In genomic region chr16:29746518-29746917, GRCh38 we compare ENCODE assay signal across 15 cellular contexts. TPM values are rescaled to one million over a fixed set of nuclear protein-coding genes. Genes with fewer than 3 reads are reported as not detected.
DNase-seq lines count a peak whose midpoint lies in the region; ATAC-seq, FAIRE-seq and TF ChIP-seq lines count a peak whose summit lies in the region.
"Not testable (repeated sequence)": the region's sequence is repeated elsewhere in the genome, so short reads cannot be mapped to it uniquely, and the experiment has no call there.
"Had no signal": no experiment of that assay in that cellular context is flagged by ENCODE, and none has a peak within 500 bp of the region (broad histone marks: within the 10 kb centered on the region; RNA-seq: fewer than 3 reads in every experiment).

No MANE protein-coding gene starts in this region.

- H3K4me2 ChIP-seq in GM12878 (ENCODE audit: control insufficient read depth, insufficient read depth), result peak overlapping the region; percentile 93

- not testable (repeated sequence) for ATAC-seq in CD8-positive, alpha-beta T cell; activated B cell treated with CpG ODN at 0.5 μM for 24 hours (ENCODE audit: low read depth); GM12878; stimulated activated memory B cell treated with anti-CD40 and anti-IgM and Interleukin-4, amounts not matched to agents 10 μg/mL and 1 μg/mL and 100 μg/mL, for 72 hours

- H3K4me1 Mint-ChIP-seq in CD8-positive, alpha-beta T cell (ENCODE audit: low read depth), result peaks cover 66% of the 10 kb centered on the region
- peaks cover 21 to 47% (median 22%) of the 10 kb centered on the region in 3 donors for H3K4me1 Mint-ChIP-seq in IgD-negative memory B cell
- H3K4me1 Mint-ChIP-seq in activated B cell treated with CpG ODN at 0.5 μM for 24 hours, result peaks cover 61% of the 10 kb centered on the region
- peaks cover 42% of the 10 kb centered on the region for H3K4me1 Mint-ChIP-seq in activated T-helper 1 cell treated with anti-CD3 and anti-CD28 coated beads, Interleukin-12 subunit alpha, Interleukin-12 subunit beta, Interleukin-2, Interleukin-4 antibody, amounts not matched to agents 30 ng/mL and 10 ng/mL and 1 ng/mL, durations not matched to agents 14 hours and 24 hours and 36 hours (ENCODE audit: low read depth)
- H3K4me1 Mint-ChIP-seq in stimulated activated memory B cell treated with anti-CD40 and anti-IgM and Interleukin-4, amounts not matched to agents 10 μg/mL and 1 μg/mL and 100 μg/mL, for 72 hours, result peaks cover 43% of the 10 kb centered on the region

- H3K36me3 ChIP-seq in CD8-positive, alpha-beta T cell (ENCODE audit: insufficient read depth, low read length), result peaks cover 15% of the 10 kb centered on the region
- not testable (repeated sequence) for H3K36me3 ChIP-seq in GM12878 (ENCODE audit: control insufficient read depth in 2 of 2, insufficient read depth in 2 of 2, low read length in 1 of 2)

- not testable (repeated sequence) for H3K9me3 Mint-ChIP-seq in CD8-positive, alpha-beta T cell; IgD-negative memory B cell; activated B cell treated with CpG ODN at 0.5 μM for 24 hours; activated T-helper 1 cell treated with anti-CD3 and anti-CD28 coated beads, Interleukin-12 subunit alpha, Interleukin-12 subunit beta, Interleukin-2, Interleukin-4 antibody, amounts not matched to agents 30 ng/mL and 10 ng/mL and 1 ng/mL, durations not matched to agents 14 hours and 24 hours and 36 hours; stimulated activated memory B cell treated with anti-CD40 and anti-IgM and Interleukin-4, amounts not matched to agents 10 μg/mL and 1 μg/mL and 100 μg/mL, for 72 hours

- H2AFZ ChIP-seq in GM12878 (ENCODE audit: control insufficient read depth, low read depth, low read length), result not testable (repeated sequence)

- WGBS in GM12878 (ENCODE audit: insufficient coverage, insufficient replicate concordance, low lambda C conversion rate, missing lambda C conversion rate), result 41% methylated on average over 4 of the region's 4 CpGs

- H3K27me3 ChIP-seq in CD8-positive, alpha-beta T cell (ENCODE audit: insufficient read depth, low read length); GM12878 (replicated peaks in 1 of 2; ENCODE audit: control insufficient read depth in 2 of 2, insufficient read depth in 2 of 2, low read length in 1 of 2); mononuclear cell (ENCODE audit: insufficient read depth, low read length): not testable (repeated sequence)

- peaks cover 58% of the 10 kb centered on the region for H3K36me3 Mint-ChIP-seq in CD8-positive, alpha-beta T cell
- not testable (repeated sequence) for H3K36me3 Mint-ChIP-seq in IgD-negative memory B cell
- H3K36me3 Mint-ChIP-seq in activated B cell treated with CpG ODN at 0.5 μM for 24 hours (ENCODE audit: low read depth), result peaks cover 37% of the 10 kb centered on the region
- peaks cover 16% of the 10 kb centered on the region for H3K36me3 Mint-ChIP-seq in activated T-helper 1 cell treated with anti-CD3 and anti-CD28 coated beads, Interleukin-12 subunit alpha, Interleukin-12 subunit beta, Interleukin-2, Interleukin-4 antibody, amounts not matched to agents 30 ng/mL and 10 ng/mL and 1 ng/mL, durations not matched to agents 14 hours and 24 hours and 36 hours (ENCODE audit: low read depth)
- H3K36me3 Mint-ChIP-seq in stimulated activated memory B cell treated with anti-CD40 and anti-IgM and Interleukin-4, amounts not matched to agents 10 μg/mL and 1 μg/mL and 100 μg/mL, for 72 hours, result peaks cover 22% of the 10 kb centered on the region

- peak overlapping the region; percentile 93 for H3K4me3 ChIP-seq in CD8-positive, alpha-beta T cell (ENCODE audit: low read depth, low read length)
- H3K4me3 ChIP-seq in GM12878 (peak overlapping the region; percentile 62), mononuclear cell (ENCODE audit: low read length) (peak overlapping the region; percentile 90)

- H3K27me3 Mint-ChIP-seq in CD8-positive, alpha-beta T cell (ENCODE audit: low read depth); IgD-negative memory B cell; activated B cell treated with CpG ODN at 0.5 μM for 24 hours; activated T-helper 1 cell treated with anti-CD3 and anti-CD28 coated beads, Interleukin-12 subunit alpha, Interleukin-12 subunit beta, Interleukin-2, Interleukin-4 antibody, amounts not matched to agents 30 ng/mL and 10 ng/mL and 1 ng/mL, durations not matched to agents 14 hours and 24 hours and 36 hours (ENCODE audit: insufficient read depth); stimulated activated memory B cell treated with anti-CD40 and anti-IgM and Interleukin-4, amounts not matched to agents 10 μg/mL and 1 μg/mL and 100 μg/mL, for 72 hours: not testable (repeated sequence)

- intact Hi-C loops in CD8-positive, alpha-beta T cell (cut with DNase I, micrococcal nuclease), result loop anchor here (1.0 kb wide), 4 partner anchors 8 to 59 kb away; partner anchors contain the start of gene KIF22 (in 1 of the 2)
- intact Hi-C loops in activated B cell treated with CpG ODN at 0.5 μM for 24 hours (cut with micrococcal nuclease) (loop anchor here (1.0 to 5.0 kb wide), 2 partner anchors 44 to 216 kb away; partner anchors contain the start of genes KIF22 and TMEM219), GM12878 (cut with micrococcal nuclease; ENCODE audit: unreplicated experiment) (loop anchor here (5.0 kb wide), 1 partner anchor 36 kb away; no protein-coding TSS in a partner anchor)
- intact Hi-C loops in activated T-helper 1 cell treated with anti-CD3 and anti-CD28 coated beads, Interleukin-12 subunit alpha, Interleukin-12 subunit beta, Interleukin-2, Interleukin-4 antibody, amounts not matched to agents 30 ng/mL and 10 ng/mL and 1 ng/mL, durations not matched to agents 14 hours and 24 hours and 36 hours (cut with micrococcal nuclease), result loop anchor here (1.0 to 5.0 kb wide), 5 partner anchors 8 to 81 kb away; partner anchors contain the start of genes KIF22 and MAZ

- POLR2A ChIA-PET in CD8-positive, alpha-beta T cell (lab: Charles Lee), result interaction anchor here (0.6 to 4.4 kb wide), 9 partner anchors 8 to 70 kb away, joined by 3 to 31 read pairs (median 6); partner anchors contain the start of genes KIF22 and PAGR1
- POLR2A ChIA-PET in activated B cell treated with CpG ODN at 0.5 μM for 24 hours (lab: Charles Lee), result interaction anchor here (0.6 to 1.4 kb wide), 12 partner anchors 8 to 1158 kb away, joined by 3 to 12 read pairs (median 4); partner anchors contain the start of genes KIF22 and ZG16
- POLR2A ChIA-PET in GM12878 (lab: Charles Lee), result interaction anchor here (0.6 to 3.4 kb wide), 6 partner anchors 8 to 153 kb away, joined by 3 to 20 read pairs (median 6); partner anchors contain the start of gene MVP

- DNase-seq in CD8-positive, alpha-beta T cell; activated B cell treated with CpG ODN at 0.5 μM for 24 hours; activated T-helper 1 cell treated with anti-CD3 and anti-CD28 coated beads, Interleukin-12 subunit alpha, Interleukin-12 subunit beta, Interleukin-2, Interleukin-4 antibody, amounts not matched to agents 30 ng/mL and 10 ng/mL and 1 ng/mL, durations not matched to agents 14 hours and 24 hours and 36 hours (ENCODE audit: low spot score); GM12878 (ENCODE audit: low read depth, low spot score): not testable (repeated sequence)

- not testable (repeated sequence) for TF ChIP-seq POLR2A in GM12878 (IDR thresholded peaks at IDR 0.05; ENCODE audit: low read depth, low read length)

- CTCF ChIA-PET in CD8-positive, alpha-beta T cell (lab: Charles Lee), result interaction anchor here (0.8 to 3.9 kb wide), 8 partner anchors 23 to 102 kb away, joined by 3 to 19 read pairs (median 4); partner anchors contain the start of gene KIF22
- CTCF ChIA-PET in activated B cell treated with CpG ODN at 0.5 μM for 24 hours (lab: Charles Lee), result not testable (repeated sequence)
- CTCF ChIA-PET in GM12878 (lab: Yijun Ruan, JAX), result interaction anchor here (0.8 to 1.3 kb wide), 3 partner anchors 17 to 69 kb away, joined by 3 to 4 read pairs (median 4); partner anchors contain the start of genes KIF22 and PAGR1

- BruUV-seq in GM12878 (replicated peaks; lab: Mats Ljungman, UMichigan), result TSS peak; percentile 84

- RAD21 ChIA-PET in GM12878 (lab: Charles Lee; ENCODE audit: unreplicated experiment), result interaction anchor here (0.9 to 1.5 kb wide), 3 partner anchors 17 to 84 kb away, joined by 3 to 4 read pairs (median 3); no protein-coding TSS in a partner anchor

- H3K79me2 ChIP-seq in GM12878 (ENCODE audit: control insufficient read depth, insufficient read depth, low read length), result not testable (repeated sequence)

- H3K27ac ChIP-seq in CD8-positive, alpha-beta T cell (ENCODE audit: low read depth, low read length), result peak overlapping the region; percentile 98
- H3K27ac ChIP-seq in GM12878 (ENCODE audit: control insufficient read depth, insufficient read depth), result peak overlapping the region; percentile 90

- H3K9ac ChIP-seq in GM12878 (ENCODE audit: control insufficient read depth, insufficient read depth, low read length), result peak overlapping the region; percentile 83

- not testable (repeated sequence) for H3K9me3 ChIP-seq in CD8-positive, alpha-beta T cell (ENCODE audit: low read length); GM12878 (replicated peaks; ENCODE audit: control insufficient read depth, insufficient read depth, low read length); mononuclear cell (ENCODE audit: low read depth, low read length)

- not testable (repeated sequence) for FAIRE-seq in GM12878 (lab: Jason Lieb, UNC)

- SMC1A ChIA-PET in GM12878 (lab: Charles Lee; ENCODE audit: uncharacterized antibody, unreplicated experiment), result interaction anchor here (0.8 to 0.9 kb wide), 3 partner anchors 8 to 44 kb away, joined by 3 to 5 read pairs (median 4); partner anchors contain the start of gene KIF22

- peaks cover 56% of the 10 kb centered on the region for H3K4me1 ChIP-seq in CD8-positive, alpha-beta T cell (ENCODE audit: insufficient read depth, low read length)
- H3K4me1 ChIP-seq in GM12878 (ENCODE audit: control insufficient read depth, insufficient read depth, low read length) (peaks cover 39% of the 10 kb centered on the region), mononuclear cell (ENCODE audit: insufficient read depth, low read length) (peaks cover 77% of the 10 kb centered on the region)

- H4K20me1 ChIP-seq in GM12878 (ENCODE audit: control insufficient read depth, insufficient read depth), result not testable (repeated sequence)

- TF ChIP-seq RAD21 in GM12878 (IDR thresholded peaks at IDR 0.05; ENCODE audit: insufficient read depth, low read depth, low read length), result not testable (repeated sequence)

- TF ChIP-seq CTCF in CD8-positive, alpha-beta T cell (IDR thresholded peaks at IDR 0.05); activated B cell treated with CpG ODN at 0.5 μM for 24 hours (IDR thresholded peaks at IDR 0.05); GM12878 (IDR thresholded peaks at IDR 0.05 in 2 of 3, conservative IDR thresholded peaks at IDR 0.05 in 1 of 3; ENCODE audit: control insufficient read depth in 2 of 3, extremely low read depth in 1 of 3, insufficient read depth in 1 of 3, low read depth in 3 of 3, low read length in 3 of 3): not testable (repeated sequence)

- peak overlapping the region; percentile 96 for H3K27ac Mint-ChIP-seq in CD8-positive, alpha-beta T cell
- H3K27ac Mint-ChIP-seq in IgD-negative memory B cell, result peak overlapping the region; percentile 96 to 100 (median 100)
- H3K27ac Mint-ChIP-seq in activated B cell treated with CpG ODN at 0.5 μM for 24 hours, result peak overlapping the region; percentile 96
- H3K27ac Mint-ChIP-seq in activated T-helper 1 cell treated with anti-CD3 and anti-CD28 coated beads, Interleukin-12 subunit alpha, Interleukin-12 subunit beta, Interleukin-2, Interleukin-4 antibody, amounts not matched to agents 30 ng/mL and 10 ng/mL and 1 ng/mL, durations not matched to agents 14 hours and 24 hours and 36 hours, result peak overlapping the region; percentile 97
- peak overlapping the region; percentile 89 for H3K27ac Mint-ChIP-seq in stimulated activated memory B cell treated with anti-CD40 and anti-IgM and Interleukin-4, amounts not matched to agents 10 μg/mL and 1 μg/mL and 100 μg/mL, for 72 hours

- peak overlapping the region; percentile 94 for H3K4me3 Mint-ChIP-seq in CD8-positive, alpha-beta T cell
- H3K4me3 Mint-ChIP-seq in IgD-negative memory B cell, result peak overlapping the region; percentile 92 to 99 (median 98)
- H3K4me3 Mint-ChIP-seq in activated B cell treated with CpG ODN at 0.5 μM for 24 hours, result peak overlapping the region; percentile 94
- H3K4me3 Mint-ChIP-seq in activated T-helper 1 cell treated with anti-CD3 and anti-CD28 coated beads, Interleukin-12 subunit alpha, Interleukin-12 subunit beta, Interleukin-2, Interleukin-4 antibody, amounts not matched to agents 30 ng/mL and 10 ng/mL and 1 ng/mL, durations not matched to agents 14 hours and 24 hours and 36 hours, result peak overlapping the region; percentile 97
- H3K4me3 Mint-ChIP-seq in stimulated activated memory B cell treated with anti-CD40 and anti-IgM and Interleukin-4, amounts not matched to agents 10 μg/mL and 1 μg/mL and 100 μg/mL, for 72 hours, result peak overlapping the region; percentile 95

- TF ChIP-seq EP300 in GM12878 (IDR thresholded peaks at IDR 0.05; ENCODE audit: borderline replicate concordance in 1 of 2, control insufficient read depth in 1 of 2, low read depth in 2 of 2, low read length in 2 of 2), result not testable (repeated sequence)

- in situ Hi-C loops in GM12878 (cut with MboI), result not testable (repeated sequence)

RNA-seq across cellular contexts. Expression of gene C16orf54, which starts 0.7 kb away (rescaled TPM):
- 100 to 1,000 TPM; 129 to 132 TPM for total RNA-seq in CD8-positive, alpha-beta T cell
- polyA plus RNA-seq in IgD-negative memory B cell, result 50.6 TPM
- 20.4 and 22.5 TPM in 2 replicates for total RNA-seq in activated B cell treated with CpG ODN at 0.5 μM for 24 hours
- 21.3 and 24.6 TPM in 2 replicates for total RNA-seq in activated T-helper 1 cell treated with anti-CD3 and anti-CD28 coated beads, Interleukin-12 subunit alpha, Interleukin-12 subunit beta, Interleukin-2, Interleukin-4 antibody, amounts not matched to agents 30 ng/mL and 10 ng/mL and 1 ng/mL, durations not matched to agents 14 hours and 24 hours and 36 hours
- total RNA-seq in GM12878 (2013; cell fraction: nucleolus; rRNA removed), result 9.4 and 10.1 TPM in 2 replicates
- total RNA-seq in GM12878 (2014; rRNA removed), result 12.4 and 13.3 TPM in 2 replicates
- 5.8 and 5.9 TPM in 2 replicates for total RNA-seq in GM12878 (2014; rRNA removed; fragmentation: Illumina TruSeq; extraction: Trizol)
- total RNA-seq in GM12878 (2021), result 10.9 and 11.0 TPM in 2 replicates
- 3.6 TPM for polyA plus RNA-seq in GM12878 (2011; ENCODE audit: low read depth)
- 2.9 and 4.4 TPM in 2 replicates for polyA plus RNA-seq in GM12878 (2011; rRNA removed)
- 4.9 and 6.7 TPM in 2 replicates for polyA plus RNA-seq in GM12878 (2011; cell fraction: cytosol; rRNA removed)
- 4.4 and 5.3 TPM in 2 replicates for polyA plus RNA-seq in GM12878 (2011; cell fraction: nucleus; rRNA removed)
- polyA plus RNA-seq in GM12878 (2012), result 5.1 and 6.0 TPM in 2 replicates
- polyA plus RNA-seq in GM12878 (2014; fragmentation: Illumina TruSeq; extraction: Trizol), result 4.1 and 5.2 TPM in 2 replicates
- polyA plus RNA-seq in GM12878 (2014; fragmentation: Nextera tagmentation; extraction: Ambion mirVana), result 1 to 10 TPM; 2.1 to 2.4 TPM
- 6.3 and 7.0 TPM in 2 replicates for polyA plus RNA-seq in GM12878 (2014; rRNA removed)
- polyA plus RNA-seq in GM12878 (2016; fragmentation: Nextera tagmentation; extraction: Ambion mirVana), result 1 to 10 TPM; 4.6 to 5.6 TPM
- polyA minus RNA-seq in GM12878 (2011; rRNA and poly(A)+ RNA removed), result 10.3 and 14.3 TPM in 2 replicates
- polyA minus RNA-seq in GM12878 (2011; cell fraction: cytosol; rRNA and poly(A)+ RNA removed), result 6.4 and 7.6 TPM in 2 replicates
- 4.4 and 6.3 TPM in 2 replicates for polyA minus RNA-seq in GM12878 (2011; cell fraction: nucleus; rRNA and poly(A)+ RNA removed)
- total RNA-seq in mononuclear cell, result 87.9 TPM
- total RNA-seq: endodermal cell, GM23248 had no signal
- polyA plus RNA-seq: BJ, GM23248 had no signal

RNA-seq across cellular contexts. Expression of gene ZG16, which starts 31.5 kb away (rescaled TPM):
- total RNA-seq in CD8-positive, alpha-beta T cell, result not detected
- polyA plus RNA-seq in IgD-negative memory B cell (not detected), GM12878 (2011; rRNA removed) (not detected in 2 replicates), GM12878 (2014; fragmentation: Illumina TruSeq; extraction: Trizol) (not detected in 2 replicates), GM12878 (2014; fragmentation: Nextera tagmentation; extraction: Ambion mirVana) (not detected), GM12878 (2014; rRNA removed) (not detected in 2 replicates), GM12878 (2016; fragmentation: Nextera tagmentation; extraction: Ambion mirVana) (not detected)
- total RNA-seq in activated B cell treated with CpG ODN at 0.5 μM for 24 hours (not detected in 2 replicates), GM12878 (2014; rRNA removed) (not detected in 2 replicates), GM12878 (2014; rRNA removed; fragmentation: Illumina TruSeq; extraction: Trizol) (not detected in 2 replicates), GM12878 (2021) (not detected in 2 replicates), mononuclear cell (not detected)
- not detected in 2 replicates for total RNA-seq in activated T-helper 1 cell treated with anti-CD3 and anti-CD28 coated beads, Interleukin-12 subunit alpha, Interleukin-12 subunit beta, Interleukin-2, Interleukin-4 antibody, amounts not matched to agents 30 ng/mL and 10 ng/mL and 1 ng/mL, durations not matched to agents 14 hours and 24 hours and 36 hours
- not detected in 2 replicates for total RNA-seq in GM12878 (2013; cell fraction: nucleolus; rRNA removed)
- not detected for polyA plus RNA-seq in GM12878 (2011; ENCODE audit: low read depth)
- polyA plus RNA-seq in GM12878 (2011; cell fraction: cytosol; rRNA removed), result not detected in 2 replicates
- polyA plus RNA-seq in GM12878 (2011; cell fraction: nucleus; rRNA removed), result not detected in 2 replicates
- not detected in 2 replicates for polyA plus RNA-seq in GM12878 (2012)
- polyA minus RNA-seq in GM12878 (2011; rRNA and poly(A)+ RNA removed), result not detected in 2 replicates
- polyA minus RNA-seq in GM12878 (2011; cell fraction: cytosol; rRNA and poly(A)+ RNA removed), result not detected in 2 replicates
- polyA minus RNA-seq in GM12878 (2011; cell fraction: nucleus; rRNA and poly(A)+ RNA removed), result not detected in 2 replicates
- total RNA-seq: endodermal cell, esophagus mucosa, GM23248, HT1080, kidney, right cardiac atrium, thyroid gland had no signal
- polyA plus RNA-seq: BJ, GM23248, right cardiac atrium had no signal

RNA-seq across cellular contexts. Expression of gene KIF22, which starts 44.0 kb away (rescaled TPM):
- total RNA-seq in CD8-positive, alpha-beta T cell, result 100 to 1,000 TPM in 1 of 2 experiments, 10 to 100 TPM in 1; 93.5 to 105 TPM
- polyA plus RNA-seq in IgD-negative memory B cell (34.7 TPM), GM12878 (2011; rRNA removed) (122 and 158 TPM in 2 replicates), GM12878 (2014; fragmentation: Illumina TruSeq; extraction: Trizol) (115 and 116 TPM in 2 replicates), GM12878 (2014; fragmentation: Nextera tagmentation; extraction: Ambion mirVana) (10 to 100 TPM in 1 of 2 experiments, 1 to 10 TPM in 1; 7.6 to 16.9 TPM), GM12878 (2014; rRNA removed) (142 and 143 TPM in 2 replicates), GM12878 (2016; fragmentation: Nextera tagmentation; extraction: Ambion mirVana) (100 to 1,000 TPM; 156 TPM)
- total RNA-seq in activated B cell treated with CpG ODN at 0.5 μM for 24 hours (33.1 and 40.1 TPM in 2 replicates), GM12878 (2014; rRNA removed) (137 and 143 TPM in 2 replicates), GM12878 (2014; rRNA removed; fragmentation: Illumina TruSeq; extraction: Trizol) (92.6 and 94.3 TPM in 2 replicates), GM12878 (2021) (127 TPM in 2 replicates), mononuclear cell (78.5 TPM)
- total RNA-seq in activated T-helper 1 cell treated with anti-CD3 and anti-CD28 coated beads, Interleukin-12 subunit alpha, Interleukin-12 subunit beta, Interleukin-2, Interleukin-4 antibody, amounts not matched to agents 30 ng/mL and 10 ng/mL and 1 ng/mL, durations not matched to agents 14 hours and 24 hours and 36 hours, result 134 and 140 TPM in 2 replicates
- 88.5 and 96.1 TPM in 2 replicates for total RNA-seq in GM12878 (2013; cell fraction: nucleolus; rRNA removed)
- polyA plus RNA-seq in GM12878 (2011; ENCODE audit: low read depth), result 35.8 TPM
- 173 and 186 TPM in 2 replicates for polyA plus RNA-seq in GM12878 (2011; cell fraction: cytosol; rRNA removed)
- polyA plus RNA-seq in GM12878 (2011; cell fraction: nucleus; rRNA removed), result 349 and 382 TPM in 2 replicates
- polyA plus RNA-seq in GM12878 (2012), result 59.1 and 59.2 TPM in 2 replicates
- polyA minus RNA-seq in GM12878 (2011; rRNA and poly(A)+ RNA removed), result 174 and 238 TPM in 2 replicates
- polyA minus RNA-seq in GM12878 (2011; cell fraction: cytosol; rRNA and poly(A)+ RNA removed), result 71.2 and 87.7 TPM in 2 replicates
- 141 and 193 TPM in 2 replicates for polyA minus RNA-seq in GM12878 (2011; cell fraction: nucleus; rRNA and poly(A)+ RNA removed)

RNA-seq across cellular contexts. Expression of gene MAZ, which starts 59.8 kb away (rescaled TPM):
- 100 to 1,000 TPM; 203 to 212 TPM for total RNA-seq in CD8-positive, alpha-beta T cell
- polyA plus RNA-seq in IgD-negative memory B cell (22.9 TPM), GM12878 (2011; rRNA removed) (57.5 and 100 TPM in 2 replicates), GM12878 (2014; fragmentation: Illumina TruSeq; extraction: Trizol) (105 and 184 TPM in 2 replicates), GM12878 (2014; fragmentation: Nextera tagmentation; extraction: Ambion mirVana) (10 to 100 TPM; 23.9 to 31.4 TPM), GM12878 (2014; rRNA removed) (132 and 171 TPM in 2 replicates), GM12878 (2016; fragmentation: Nextera tagmentation; extraction: Ambion mirVana) (10 to 100 TPM; 45.1 to 48.9 TPM)
- total RNA-seq in activated B cell treated with CpG ODN at 0.5 μM for 24 hours (172 and 187 TPM in 2 replicates), GM12878 (2014; rRNA removed) (184 and 202 TPM in 2 replicates), GM12878 (2014; rRNA removed; fragmentation: Illumina TruSeq; extraction: Trizol) (142 and 158 TPM in 2 replicates), GM12878 (2021) (305 and 309 TPM in 2 replicates), mononuclear cell (132 TPM)
- 365 and 380 TPM in 2 replicates for total RNA-seq in activated T-helper 1 cell treated with anti-CD3 and anti-CD28 coated beads, Interleukin-12 subunit alpha, Interleukin-12 subunit beta, Interleukin-2, Interleukin-4 antibody, amounts not matched to agents 30 ng/mL and 10 ng/mL and 1 ng/mL, durations not matched to agents 14 hours and 24 hours and 36 hours
- 33.0 and 41.7 TPM in 2 replicates for total RNA-seq in GM12878 (2013; cell fraction: nucleolus; rRNA removed)
- polyA plus RNA-seq in GM12878 (2011; ENCODE audit: low read depth), result 63.0 TPM
- polyA plus RNA-seq in GM12878 (2011; cell fraction: cytosol; rRNA removed), result 148 and 190 TPM in 2 replicates
- 285 and 333 TPM in 2 replicates for polyA plus RNA-seq in GM12878 (2011; cell fraction: nucleus; rRNA removed)
- polyA plus RNA-seq in GM12878 (2012), result 205 and 242 TPM in 2 replicates
- polyA minus RNA-seq in GM12878 (2011; rRNA and poly(A)+ RNA removed), result 250 and 328 TPM in 2 replicates
- 158 and 164 TPM in 2 replicates for polyA minus RNA-seq in GM12878 (2011; cell fraction: cytosol; rRNA and poly(A)+ RNA removed)
- 42.4 and 67.7 TPM in 2 replicates for polyA minus RNA-seq in GM12878 (2011; cell fraction: nucleus; rRNA and poly(A)+ RNA removed)
